Comparison of ENCODE assay signal across 1 cellular context in the genomic region with DNA sequence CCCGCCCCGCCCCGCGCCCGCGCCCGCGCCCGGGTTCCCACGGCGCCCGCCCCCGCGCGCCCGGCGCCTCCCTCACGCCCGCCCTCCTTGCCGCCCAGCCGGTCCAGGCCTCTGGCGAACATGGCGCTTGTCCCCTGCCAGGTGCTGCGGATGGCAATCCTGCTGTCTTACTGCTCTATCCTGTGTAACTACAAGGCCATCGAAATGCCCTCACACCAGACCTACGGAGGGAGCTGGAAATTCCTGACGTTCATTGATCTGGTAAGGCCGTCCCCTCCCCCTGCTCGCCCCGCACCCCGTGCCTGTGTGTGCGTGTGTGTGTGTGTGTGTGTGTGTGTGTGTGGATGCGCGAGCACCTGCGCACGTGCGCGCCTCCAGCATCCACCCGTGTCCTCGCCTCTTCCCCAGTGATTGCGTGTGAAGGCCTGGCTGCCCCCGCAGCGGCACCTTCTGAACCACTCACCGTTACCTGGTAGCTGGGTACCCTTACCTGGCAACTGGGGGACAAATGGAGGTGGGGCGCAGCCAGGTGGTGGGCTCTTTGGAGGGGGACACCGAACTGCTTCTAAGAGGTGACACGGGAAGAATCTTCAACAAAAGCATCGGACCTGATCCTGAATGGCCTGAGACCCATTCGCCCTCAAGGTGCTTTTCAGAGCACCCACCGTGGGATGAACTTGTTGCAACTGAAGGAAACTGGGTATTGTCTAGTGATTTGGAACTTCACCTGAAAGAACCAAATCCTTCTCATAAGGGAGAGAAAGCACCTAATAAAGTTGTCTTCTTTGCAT.
TF ChIP-seq lines count a peak whose summit lies in the region.

TSS of gene AIG1 (plus strand) at position 84 of the 791 bp plus-strand sequence. CDS start at position 121, 37 bp downstream.

TF ChIP-seq in HepG2, 621 proteins besides CTCF, POLR2A, EP300 and RAD21 (continued from another document and continues in another):
- TF ChIP-seq, protein P1, sequence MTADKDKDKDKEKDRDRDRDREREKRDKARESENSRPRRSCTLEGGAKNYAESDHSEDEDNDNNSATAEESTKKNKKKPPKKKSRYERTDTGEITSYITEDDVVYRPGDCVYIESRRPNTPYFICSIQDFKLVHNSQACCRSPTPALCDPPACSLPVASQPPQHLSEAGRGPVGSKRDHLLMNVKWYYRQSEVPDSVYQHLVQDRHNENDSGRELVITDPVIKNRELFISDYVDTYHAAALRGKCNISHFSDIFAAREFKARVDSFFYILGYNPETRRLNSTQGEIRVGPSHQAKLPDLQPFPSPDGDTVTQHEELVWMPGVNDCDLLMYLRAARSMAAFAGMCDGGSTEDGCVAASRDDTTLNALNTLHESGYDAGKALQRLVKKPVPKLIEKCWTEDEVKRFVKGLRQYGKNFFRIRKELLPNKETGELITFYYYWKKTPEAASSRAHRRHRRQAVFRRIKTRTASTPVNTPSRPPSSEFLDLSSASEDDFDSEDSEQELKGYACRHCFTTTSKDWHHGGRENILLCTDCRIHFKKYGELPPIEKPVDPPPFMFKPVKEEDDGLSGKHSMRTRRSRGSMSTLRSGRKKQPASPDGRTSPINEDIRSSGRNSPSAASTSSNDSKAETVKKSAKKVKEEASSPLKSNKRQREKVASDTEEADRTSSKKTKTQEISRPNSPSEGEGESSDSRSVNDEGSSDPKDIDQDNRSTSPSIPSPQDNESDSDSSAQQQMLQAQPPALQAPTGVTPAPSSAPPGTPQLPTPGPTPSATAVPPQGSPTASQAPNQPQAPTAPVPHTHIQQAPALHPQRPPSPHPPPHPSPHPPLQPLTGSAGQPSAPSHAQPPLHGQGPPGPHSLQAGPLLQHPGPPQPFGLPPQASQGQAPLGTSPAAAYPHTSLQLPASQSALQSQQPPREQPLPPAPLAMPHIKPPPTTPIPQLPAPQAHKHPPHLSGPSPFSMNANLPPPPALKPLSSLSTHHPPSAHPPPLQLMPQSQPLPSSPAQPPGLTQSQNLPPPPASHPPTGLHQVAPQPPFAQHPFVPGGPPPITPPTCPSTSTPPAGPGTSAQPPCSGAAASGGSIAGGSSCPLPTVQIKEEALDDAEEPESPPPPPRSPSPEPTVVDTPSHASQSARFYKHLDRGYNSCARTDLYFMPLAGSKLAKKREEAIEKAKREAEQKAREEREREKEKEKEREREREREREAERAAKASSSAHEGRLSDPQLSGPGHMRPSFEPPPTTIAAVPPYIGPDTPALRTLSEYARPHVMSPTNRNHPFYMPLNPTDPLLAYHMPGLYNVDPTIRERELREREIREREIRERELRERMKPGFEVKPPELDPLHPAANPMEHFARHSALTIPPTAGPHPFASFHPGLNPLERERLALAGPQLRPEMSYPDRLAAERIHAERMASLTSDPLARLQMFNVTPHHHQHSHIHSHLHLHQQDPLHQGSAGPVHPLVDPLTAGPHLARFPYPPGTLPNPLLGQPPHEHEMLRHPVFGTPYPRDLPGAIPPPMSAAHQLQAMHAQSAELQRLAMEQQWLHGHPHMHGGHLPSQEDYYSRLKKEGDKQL (CRISPR knock-in tag; IDR thresholded peaks at IDR 0.05; ENCODE audit: low read depth), result no peak
- TF ChIP-seq LCORL (IDR thresholded peaks at IDR 0.05) (no peak), LCORL (CRISPR knock-in tag; IDR thresholded peaks at IDR 0.05) (no peak; the same call in 1 of the 2 replicates), MYC (CRISPR knock-in tag; IDR thresholded peaks at IDR 0.05; ENCODE audit: borderline replicate concordance) (peak; percentile 81; the same call in 1 of the 2 replicates), POGZ (CRISPR knock-in tag; IDR thresholded peaks at IDR 0.05) (peak; percentile 68), ZNF784 (CRISPR knock-in tag; IDR thresholded peaks at IDR 0.05; ENCODE audit: borderline replicate concordance) (no peak), ONECUT2 (CRISPR knock-in tag; IDR thresholded peaks at IDR 0.05) (no peak), ZNF646 (CRISPR knock-in tag; IDR thresholded peaks at IDR 0.05) (peak; percentile 93), XRCC5 (optimal IDR thresholded peaks at IDR 0.05; ENCODE audit: low read length) (no peak), PAXIP1 (CRISPR knock-in tag; conservative IDR thresholded peaks at IDR 0.05) (no peak), ZNF10 (CRISPR knock-in tag; IDR thresholded peaks at IDR 0.05; ENCODE audit: borderline replicate concordance, low read depth) (no peak), ZMAT3 (CRISPR knock-in tag; conservative IDR thresholded peaks at IDR 0.05) (0 out of 2 replicates have a peak, but pooled peaks have one; percentile 77), HMG20A (CRISPR knock-in tag; IDR thresholded peaks at IDR 0.05; ENCODE audit: borderline replicate concordance) (no peak), IKZF1 (IDR thresholded peaks at IDR 0.05) (no peak), KDM4B (CRISPR knock-in tag; IDR thresholded peaks at IDR 0.05) (peak; percentile 38; the same call in 1 of the 2 replicates), MTF2 (CRISPR knock-in tag; IDR thresholded peaks at IDR 0.05; ENCODE audit: borderline replicate concordance) (0 out of 2 replicates have a peak, but pooled peaks have one; percentile 55), ARHGAP35 (CRISPR knock-in tag; IDR thresholded peaks at IDR 0.05; ENCODE audit: borderline replicate concordance) (peak; percentile 73; the same call in 1 of the 2 replicates), WIZ (CRISPR knock-in tag; IDR thresholded peaks at IDR 0.05) (0 out of 2 replicates have a peak, but pooled peaks have one; percentile 19), NR2F6 (IDR thresholded peaks at IDR 0.05) (no peak; the same call in 1 of the 2 replicates), NR2F6 (CRISPR knock-in tag; IDR thresholded peaks at IDR 0.05) (no peak), ZBTB42 (CRISPR knock-in tag; IDR thresholded peaks at IDR 0.05) (peak; percentile 49; the same call in 1 of the 2 replicates), GABPA (IDR thresholded peaks at IDR 0.05; ENCODE audit: low read depth, low read length) (no peak), GABPA (CRISPR knock-in tag; IDR thresholded peaks at IDR 0.05; ENCODE audit: low read depth) (no peak), ZNF720 (CRISPR knock-in tag; IDR thresholded peaks at IDR 0.05) (no peak), EHMT2 (IDR thresholded peaks at IDR 0.05; ENCODE audit: borderline replicate concordance, low read depth, low read length) (no peak), NFATC3 (CRISPR knock-in tag; IDR thresholded peaks at IDR 0.05) (peak; percentile 79; the same call in 1 of the 2 replicates), ZNF160 (CRISPR knock-in tag; IDR thresholded peaks at IDR 0.05) (no peak), USF2 (IDR thresholded peaks at IDR 0.05; ENCODE audit: low read depth, low read length) (no peak; the same call in 1 of the 2 replicates), USF2 (CRISPR knock-in tag; IDR thresholded peaks at IDR 0.05; ENCODE audit: borderline replicate concordance) (no peak)
- TF ChIP-seq, protein P2, sequence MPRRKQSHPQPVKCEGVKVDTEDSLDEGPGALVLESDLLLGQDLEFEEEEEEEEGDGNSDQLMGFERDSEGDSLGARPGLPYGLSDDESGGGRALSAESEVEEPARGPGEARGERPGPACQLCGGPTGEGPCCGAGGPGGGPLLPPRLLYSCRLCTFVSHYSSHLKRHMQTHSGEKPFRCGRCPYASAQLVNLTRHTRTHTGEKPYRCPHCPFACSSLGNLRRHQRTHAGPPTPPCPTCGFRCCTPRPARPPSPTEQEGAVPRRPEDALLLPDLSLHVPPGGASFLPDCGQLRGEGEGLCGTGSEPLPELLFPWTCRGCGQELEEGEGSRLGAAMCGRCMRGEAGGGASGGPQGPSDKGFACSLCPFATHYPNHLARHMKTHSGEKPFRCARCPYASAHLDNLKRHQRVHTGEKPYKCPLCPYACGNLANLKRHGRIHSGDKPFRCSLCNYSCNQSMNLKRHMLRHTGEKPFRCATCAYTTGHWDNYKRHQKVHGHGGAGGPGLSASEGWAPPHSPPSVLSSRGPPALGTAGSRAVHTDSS (CRISPR knock-in tag; conservative IDR thresholded peaks at IDR 0.05), result no peak
- TF ChIP-seq, protein P3, sequence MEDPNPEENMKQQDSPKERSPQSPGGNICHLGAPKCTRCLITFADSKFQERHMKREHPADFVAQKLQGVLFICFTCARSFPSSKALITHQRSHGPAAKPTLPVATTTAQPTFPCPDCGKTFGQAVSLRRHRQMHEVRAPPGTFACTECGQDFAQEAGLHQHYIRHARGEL (CRISPR knock-in tag; IDR thresholded peaks at IDR 0.05), result peak; percentile 85
- TF ChIP-seq, protein P4, sequence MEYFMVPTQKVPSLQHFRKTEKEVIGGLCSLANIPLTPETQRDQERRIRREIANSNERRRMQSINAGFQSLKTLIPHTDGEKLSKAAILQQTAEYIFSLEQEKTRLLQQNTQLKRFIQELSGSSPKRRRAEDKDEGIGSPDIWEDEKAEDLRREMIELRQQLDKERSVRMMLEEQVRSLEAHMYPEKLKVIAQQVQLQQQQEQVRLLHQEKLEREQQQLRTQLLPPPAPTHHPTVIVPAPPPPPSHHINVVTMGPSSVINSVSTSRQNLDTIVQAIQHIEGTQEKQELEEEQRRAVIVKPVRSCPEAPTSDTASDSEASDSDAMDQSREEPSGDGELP (IDR thresholded peaks at IDR 0.05; ENCODE audit: borderline replicate concordance, low read depth), result peak; percentile 46; the same call in 1 of the 2 replicates
